1 cellular context compared by ENCODE assay signal in the genomic region with DNA sequence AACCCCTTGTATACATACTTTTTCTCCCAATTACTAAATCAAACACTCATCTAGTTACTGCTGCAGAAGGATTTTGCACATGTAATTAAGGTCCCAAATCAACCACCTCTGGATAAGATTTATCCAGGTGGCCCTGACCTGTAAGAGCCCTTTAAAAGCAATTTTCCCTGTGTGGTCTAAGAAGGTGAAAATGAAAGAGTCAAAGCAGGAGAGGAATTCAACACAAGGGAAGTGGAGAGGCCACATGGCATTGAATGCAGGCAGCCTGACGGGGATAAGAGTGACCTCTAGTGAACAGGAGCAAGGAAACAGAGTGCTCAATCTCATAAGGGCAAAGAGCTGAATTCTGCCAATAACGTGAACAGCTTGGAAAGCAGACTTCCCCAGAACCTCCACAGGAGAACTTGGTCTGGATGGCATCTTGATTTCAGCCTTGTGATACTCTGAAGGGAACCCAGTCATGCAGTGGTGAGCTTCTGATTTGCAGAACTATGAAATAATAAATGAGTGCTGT.
TF ChIP-seq lines count a peak whose summit lies in the region.

No MANE protein-coding gene starts in this region.

TF ChIP-seq in K562, 482 proteins besides CTCF, POLR2A, EP300 and RAD21 (continued from another document):
- TF ChIP-seq ZBTB8A (IDR thresholded peaks at IDR 0.05; ENCODE audit: partially characterized antibody), result no peak
- no peak for TF ChIP-seq MEF2A (IDR thresholded peaks at IDR 0.05; ENCODE audit: control insufficient read depth, low read depth, low read length)
- no peak for TF ChIP-seq ZNF551 (CRISPR knock-in tag; IDR thresholded peaks at IDR 0.05)
- peak; percentile 63; the same call in 1 of the 2 replicates for TF ChIP-seq SMARCA5 (IDR thresholded peaks at IDR 0.05)
- TF ChIP-seq, protein P1, sequence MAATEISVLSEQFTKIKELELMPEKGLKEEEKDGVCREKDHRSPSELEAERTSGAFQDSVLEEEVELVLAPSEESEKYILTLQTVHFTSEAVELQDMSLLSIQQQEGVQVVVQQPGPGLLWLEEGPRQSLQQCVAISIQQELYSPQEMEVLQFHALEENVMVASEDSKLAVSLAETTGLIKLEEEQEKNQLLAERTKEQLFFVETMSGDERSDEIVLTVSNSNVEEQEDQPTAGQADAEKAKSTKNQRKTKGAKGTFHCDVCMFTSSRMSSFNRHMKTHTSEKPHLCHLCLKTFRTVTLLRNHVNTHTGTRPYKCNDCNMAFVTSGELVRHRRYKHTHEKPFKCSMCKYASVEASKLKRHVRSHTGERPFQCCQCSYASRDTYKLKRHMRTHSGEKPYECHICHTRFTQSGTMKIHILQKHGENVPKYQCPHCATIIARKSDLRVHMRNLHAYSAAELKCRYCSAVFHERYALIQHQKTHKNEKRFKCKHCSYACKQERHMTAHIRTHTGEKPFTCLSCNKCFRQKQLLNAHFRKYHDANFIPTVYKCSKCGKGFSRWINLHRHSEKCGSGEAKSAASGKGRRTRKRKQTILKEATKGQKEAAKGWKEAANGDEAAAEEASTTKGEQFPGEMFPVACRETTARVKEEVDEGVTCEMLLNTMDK (IDR thresholded peaks at IDR 0.05; ENCODE audit: borderline replicate concordance, insufficient read depth, low read depth, low read length, poor library complexity, severe bottlenecking), result peak; percentile 7
- TF ChIP-seq FOXK2 (conservative IDR thresholded peaks at IDR 0.05 in 1 of 2, IDR thresholded peaks at IDR 0.05 in 1 of 2; ENCODE audit: low read depth in 2 of 2), result peak; percentile 25 to 39; a peak in 2 of 4 replicates
- peak in 1 of 2 experiments; percentile 55; a peak in 1 of 4 replicates for TF ChIP-seq SIN3A (IDR thresholded peaks at IDR 0.05; ENCODE audit: borderline replicate concordance in 2 of 2, control insufficient read depth in 1 of 2, low read depth in 2 of 2, low read length in 2 of 2)
- TF ChIP-seq ZNF79 (CRISPR knock-in tag; IDR thresholded peaks at IDR 0.05; ENCODE audit: low read depth), result no peak
- TF ChIP-seq, protein P2, sequence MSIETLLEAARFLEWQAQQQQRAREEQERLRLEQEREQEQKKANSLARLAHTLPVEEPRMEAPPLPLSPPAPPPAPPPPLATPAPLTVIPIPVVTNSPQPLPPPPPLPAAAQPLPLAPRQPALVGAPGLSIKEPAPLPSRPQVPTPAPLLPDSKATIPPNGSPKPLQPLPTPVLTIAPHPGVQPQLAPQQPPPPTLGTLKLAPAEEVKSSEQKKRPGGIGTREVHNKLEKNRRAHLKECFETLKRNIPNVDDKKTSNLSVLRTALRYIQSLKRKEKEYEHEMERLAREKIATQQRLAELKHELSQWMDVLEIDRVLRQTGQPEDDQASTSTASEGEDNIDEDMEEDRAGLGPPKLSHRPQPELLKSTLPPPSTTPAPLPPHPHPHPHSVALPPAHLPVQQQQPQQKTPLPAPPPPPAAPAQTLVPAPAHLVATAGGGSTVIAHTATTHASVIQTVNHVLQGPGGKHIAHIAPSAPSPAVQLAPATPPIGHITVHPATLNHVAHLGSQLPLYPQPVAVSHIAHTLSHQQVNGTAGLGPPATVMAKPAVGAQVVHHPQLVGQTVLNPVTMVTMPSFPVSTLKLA (conservative IDR thresholded peaks at IDR 0.05), result peak; percentile 63 to 65
- TF ChIP-seq MYC (IDR thresholded peaks at IDR 0.05; ENCODE audit: low read depth, low read length), result peak; percentile 96
- no peak for TF ChIP-seq MYC (CRISPR knock-in tag; IDR thresholded peaks at IDR 0.05; ENCODE audit: borderline replicate concordance, low read depth)
- TF ChIP-seq, protein P3, sequence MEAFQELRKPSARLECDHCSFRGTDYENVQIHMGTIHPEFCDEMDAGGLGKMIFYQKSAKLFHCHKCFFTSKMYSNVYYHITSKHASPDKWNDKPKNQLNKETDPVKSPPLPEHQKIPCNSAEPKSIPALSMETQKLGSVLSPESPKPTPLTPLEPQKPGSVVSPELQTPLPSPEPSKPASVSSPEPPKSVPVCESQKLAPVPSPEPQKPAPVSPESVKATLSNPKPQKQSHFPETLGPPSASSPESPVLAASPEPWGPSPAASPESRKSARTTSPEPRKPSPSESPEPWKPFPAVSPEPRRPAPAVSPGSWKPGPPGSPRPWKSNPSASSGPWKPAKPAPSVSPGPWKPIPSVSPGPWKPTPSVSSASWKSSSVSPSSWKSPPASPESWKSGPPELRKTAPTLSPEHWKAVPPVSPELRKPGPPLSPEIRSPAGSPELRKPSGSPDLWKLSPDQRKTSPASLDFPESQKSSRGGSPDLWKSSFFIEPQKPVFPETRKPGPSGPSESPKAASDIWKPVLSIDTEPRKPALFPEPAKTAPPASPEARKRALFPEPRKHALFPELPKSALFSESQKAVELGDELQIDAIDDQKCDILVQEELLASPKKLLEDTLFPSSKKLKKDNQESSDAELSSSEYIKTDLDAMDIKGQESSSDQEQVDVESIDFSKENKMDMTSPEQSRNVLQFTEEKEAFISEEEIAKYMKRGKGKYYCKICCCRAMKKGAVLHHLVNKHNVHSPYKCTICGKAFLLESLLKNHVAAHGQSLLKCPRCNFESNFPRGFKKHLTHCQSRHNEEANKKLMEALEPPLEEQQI (IDR thresholded peaks at IDR 0.05), result 0 out of 2 replicates have a peak, but pooled peaks have one; percentile 23
- TF ChIP-seq CHD2 (IDR thresholded peaks at IDR 0.05; ENCODE audit: low read depth, low read length), result no peak
- TF ChIP-seq ZNF121 (CRISPR knock-in tag; conservative IDR thresholded peaks at IDR 0.05), result no peak
- TF ChIP-seq SRF (CRISPR knock-in tag; IDR thresholded peaks at IDR 0.05), result no peak
- TF ChIP-seq ESRRA (IDR thresholded peaks at IDR 0.05; ENCODE audit: borderline replicate concordance, low read depth), result peak; percentile 57; the same call in 1 of the 2 replicates
- TF ChIP-seq EP400 (IDR thresholded peaks at IDR 0.05), result peak; percentile 64; the same call in 1 of the 2 replicates
- TF ChIP-seq, protein P4, sequence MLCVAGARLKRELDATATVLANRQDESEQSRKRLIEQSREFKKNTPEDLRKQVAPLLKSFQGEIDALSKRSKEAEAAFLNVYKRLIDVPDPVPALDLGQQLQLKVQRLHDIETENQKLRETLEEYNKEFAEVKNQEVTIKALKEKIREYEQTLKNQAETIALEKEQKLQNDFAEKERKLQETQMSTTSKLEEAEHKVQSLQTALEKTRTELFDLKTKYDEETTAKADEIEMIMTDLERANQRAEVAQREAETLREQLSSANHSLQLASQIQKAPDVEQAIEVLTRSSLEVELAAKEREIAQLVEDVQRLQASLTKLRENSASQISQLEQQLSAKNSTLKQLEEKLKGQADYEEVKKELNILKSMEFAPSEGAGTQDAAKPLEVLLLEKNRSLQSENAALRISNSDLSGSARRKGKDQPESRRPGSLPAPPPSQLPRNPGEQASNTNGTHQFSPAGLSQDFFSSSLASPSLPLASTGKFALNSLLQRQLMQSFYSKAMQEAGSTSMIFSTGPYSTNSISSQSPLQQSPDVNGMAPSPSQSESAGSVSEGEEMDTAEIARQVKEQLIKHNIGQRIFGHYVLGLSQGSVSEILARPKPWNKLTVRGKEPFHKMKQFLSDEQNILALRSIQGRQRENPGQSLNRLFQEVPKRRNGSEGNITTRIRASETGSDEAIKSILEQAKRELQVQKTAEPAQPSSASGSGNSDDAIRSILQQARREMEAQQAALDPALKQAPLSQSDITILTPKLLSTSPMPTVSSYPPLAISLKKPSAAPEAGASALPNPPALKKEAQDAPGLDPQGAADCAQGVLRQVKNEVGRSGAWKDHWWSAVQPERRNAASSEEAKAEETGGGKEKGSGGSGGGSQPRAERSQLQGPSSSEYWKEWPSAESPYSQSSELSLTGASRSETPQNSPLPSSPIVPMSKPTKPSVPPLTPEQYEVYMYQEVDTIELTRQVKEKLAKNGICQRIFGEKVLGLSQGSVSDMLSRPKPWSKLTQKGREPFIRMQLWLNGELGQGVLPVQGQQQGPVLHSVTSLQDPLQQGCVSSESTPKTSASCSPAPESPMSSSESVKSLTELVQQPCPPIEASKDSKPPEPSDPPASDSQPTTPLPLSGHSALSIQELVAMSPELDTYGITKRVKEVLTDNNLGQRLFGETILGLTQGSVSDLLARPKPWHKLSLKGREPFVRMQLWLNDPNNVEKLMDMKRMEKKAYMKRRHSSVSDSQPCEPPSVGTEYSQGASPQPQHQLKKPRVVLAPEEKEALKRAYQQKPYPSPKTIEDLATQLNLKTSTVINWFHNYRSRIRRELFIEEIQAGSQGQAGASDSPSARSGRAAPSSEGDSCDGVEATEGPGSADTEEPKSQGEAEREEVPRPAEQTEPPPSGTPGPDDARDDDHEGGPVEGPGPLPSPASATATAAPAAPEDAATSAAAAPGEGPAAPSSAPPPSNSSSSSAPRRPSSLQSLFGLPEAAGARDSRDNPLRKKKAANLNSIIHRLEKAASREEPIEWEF (CRISPR knock-in tag; IDR thresholded peaks at IDR 0.05), result no peak
- no peak for TF ChIP-seq ZC3H4 (CRISPR knock-in tag; IDR thresholded peaks at IDR 0.05; ENCODE audit: borderline replicate concordance)
